In the genomic region with DNA sequence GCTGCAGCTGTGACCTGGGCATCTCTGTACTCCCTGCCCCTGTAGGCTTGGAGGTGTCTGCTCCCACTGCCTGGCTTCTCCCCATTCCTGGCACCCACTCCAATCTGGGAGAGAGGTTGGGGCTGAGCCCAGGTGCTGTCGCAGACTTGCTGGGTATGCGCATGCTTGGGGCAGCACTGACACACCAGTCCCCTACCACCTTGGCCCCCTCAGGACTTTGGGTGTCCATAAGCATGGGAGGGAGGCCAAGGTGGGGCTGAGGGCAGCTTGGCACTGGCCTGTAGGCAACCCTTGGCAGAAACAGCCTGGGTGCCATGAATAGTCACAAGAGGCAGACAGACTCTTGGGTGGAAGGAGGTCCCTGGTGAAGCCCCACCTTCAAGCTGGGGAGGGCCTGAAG, we compare ENCODE assay signal across 38 cellular contexts.
"Had no signal": no experiment of that assay in that cellular context is flagged by ENCODE, and none has a peak within 500 bp of the region (broad histone marks: within the 10 kb centered on the region; RNA-seq: fewer than 3 reads in every experiment).

No MANE protein-coding gene starts in this region.

- H3K27me3 ChIP-seq: ascending aorta, cardiac muscle cell had no signal

- H3K4me3 Mint-ChIP-seq: activated B cell treated with CpG ODN at 0.5 μM for 24 hours; activated CD4-positive, alpha-beta memory T cell treated with anti-CD3 and anti-CD28 coated beads for 36 hours; activated CD4-positive, alpha-beta T cell treated with anti-CD3 and anti-CD28 coated beads, Interleukin-2, amount 10 ng/mL, durations not matched to agents 24 days and 14 days; activated CD8-positive, alpha-beta T cell treated with anti-CD3 and anti-CD28 coated beads for 36 hours; activated naive CD4-positive, alpha-beta T cell treated with anti-CD3 and anti-CD28 coated beads, Interleukin-2, amount 10 ng/mL, durations not matched to agents 7 days and 5 days; activated naive CD4-positive, alpha-beta T cell treated with anti-CD3 and anti-CD28 coated beads, Interleukin-2, amount 50 U/mL, for 24 hours; activated naive CD8-positive, alpha-beta T cell; activated naive CD8-positive, alpha-beta T cell treated with anti-CD3 and anti-CD28 coated beads, Interleukin-2, amount 10 ng/mL, durations not matched to agents 7 days and 5 days; activated naive CD8-positive, alpha-beta T cell treated with anti-CD3 and anti-CD28 coated beads, Interleukin-2, amount 50 U/mL, for 24 hours; activated T-cell treated with anti-CD3 and anti-CD28 coated beads, Interleukin-2, amount 50 U/mL, for 4 hours; activated T-cell treated with anti-CD3 and anti-CD28 coated beads, Interleukin-2, amount 50 U/mL, for 72 hours; activated T-helper 1 cell treated with anti-CD3 and anti-CD28 coated beads, Interleukin-12 subunit alpha, Interleukin-12 subunit beta, Interleukin-2, Interleukin-4 antibody, amounts not matched to agents 30 ng/mL and 10 ng/mL and 1 ng/mL, durations not matched to agents 14 hours and 24 hours and 36 hours; activated T-helper 17 cell treated with anti-CD3 and anti-CD28 coated beads, Interleukin-2, amount 50 U/mL, for 72 hours; brain; central memory CD8-positive, alpha-beta T cell; T-helper 1 cell treated with Interleukin-12 subunit alpha and Interleukin-12 subunit beta and Interleukin-4 antibody, amounts not matched to agents 30 μg/mL and 1 μg/mL, for 36 hours; T-helper 2 cell treated with Interferon-gamma antibody and Interleukin-4, amounts not matched to agents 5 μg/mL and 100 μg/mL, for 36 hours had no signal

- H3K36me3 ChIP-seq: ascending aorta, cardiac muscle cell had no signal

- DNase-seq: activated B cell treated with CpG ODN at 0.5 μM for 24 hours; activated CD4-positive, alpha-beta memory T cell treated with anti-CD3 and anti-CD28 coated beads for 36 hours; activated CD4-positive, alpha-beta T cell treated with anti-CD3 and anti-CD28 coated beads for 4 hours; activated CD4-positive, alpha-beta T cell treated with anti-CD3 and anti-CD28 coated beads, Interleukin-2, amount 10 ng/mL, durations not matched to agents 24 days and 14 days; activated CD4-positive, alpha-beta T cell treated with anti-CD3 and anti-CD28 coated beads, Interleukin-2, amount 50 U/mL, for 1 hour; activated CD4-positive, alpha-beta T cell treated with anti-CD3 and anti-CD28 coated beads, Interleukin-2, amount 50 U/mL, for 4 hours; activated CD4-positive, CD25-positive, alpha-beta regulatory T cell treated with anti-CD3 and anti-CD28 coated beads, Interleukin-2, amount 50 U/mL, for 72 hours; activated CD8-positive, alpha-beta memory T cell treated with anti-CD3 and anti-CD28 coated beads, Interleukin-2, amount 50 U/mL, for 4 hours; activated CD8-positive, alpha-beta T cell treated with anti-CD3 and anti-CD28 coated beads for 36 hours; activated gamma-delta T cell; activated naive CD4-positive, alpha-beta T cell treated with anti-CD3 and anti-CD28 coated beads, Interleukin-2, amount 10 ng/mL, durations not matched to agents 7 days and 5 days; activated naive CD4-positive, alpha-beta T cell treated with Interleukin-2 at 50 U/mL for 16 hours; activated naive CD8-positive, alpha-beta T cell treated with anti-CD3 and anti-CD28 coated beads, Interleukin-2, amount 10 ng/mL, durations not matched to agents 7 days and 5 days; activated naive CD8-positive, alpha-beta T cell treated with anti-CD3 and anti-CD28 coated beads, Interleukin-2, amount 50 U/mL, for 24 hours; activated T-cell treated with anti-CD3 and anti-CD28 coated beads for 4 hours; activated T-cell treated with anti-CD3 and anti-CD28 coated beads, Interleukin-2, amount 50 U/mL, for 1 hour; activated T-cell treated with anti-CD3 and anti-CD28 coated beads, Interleukin-2, amount 50 U/mL, for 4 hours; activated T-cell treated with anti-CD3 and anti-CD28 coated beads, Interleukin-2, amount 50 U/mL, for 72 hours; amygdala; anterior cingulate cortex; caudate nucleus; cerebellar nuclear complex; T-helper 1 cell; T-helper 2 cell; T-helper 9 cell had no signal

- H3K9me3 Mint-ChIP-seq: activated CD4-positive, alpha-beta memory T cell treated with anti-CD3 and anti-CD28 coated beads for 36 hours; activated CD8-positive, alpha-beta T cell treated with anti-CD3 and anti-CD28 coated beads for 36 hours; activated naive CD4-positive, alpha-beta T cell treated with anti-CD3 and anti-CD28 coated beads, Interleukin-2, amount 10 ng/mL, durations not matched to agents 7 days and 5 days; activated naive CD4-positive, alpha-beta T cell treated with anti-CD3 and anti-CD28 coated beads, Interleukin-2, amount 50 U/mL, for 24 hours; activated naive CD8-positive, alpha-beta T cell treated with anti-CD3 and anti-CD28 coated beads, Interleukin-2, amount 10 ng/mL, durations not matched to agents 7 days and 5 days; activated naive CD8-positive, alpha-beta T cell treated with anti-CD3 and anti-CD28 coated beads, Interleukin-2, amount 50 U/mL, for 24 hours; activated T-cell treated with anti-CD3 and anti-CD28 coated beads, Interleukin-2, amount 50 U/mL, for 4 hours; activated T-cell treated with anti-CD3 and anti-CD28 coated beads, Interleukin-2, amount 50 U/mL, for 72 hours; activated T-helper 17 cell treated with anti-CD3 and anti-CD28 coated beads, Interleukin-2, amount 50 U/mL, for 72 hours; central memory CD8-positive, alpha-beta T cell; T-helper 1 cell treated with Interleukin-12 subunit alpha and Interleukin-12 subunit beta and Interleukin-4 antibody, amounts not matched to agents 30 μg/mL and 1 μg/mL, for 36 hours; T-helper 2 cell treated with Interferon-gamma antibody and Interleukin-4, amounts not matched to agents 5 μg/mL and 100 μg/mL, for 36 hours had no signal

- H3K27ac ChIP-seq: ascending aorta, cardiac muscle cell, VCaP had no signal

- ATAC-seq: activated CD8-positive, alpha-beta T cell treated with anti-CD3 and anti-CD28 coated beads for 36 hours; activated naive CD8-positive, alpha-beta T cell treated with anti-CD3 and anti-CD28 coated beads, Interleukin-2, amount 50 U/mL, for 24 hours; activated T-cell treated with anti-CD3 and anti-CD28 coated beads, Interleukin-2, amount 50 U/mL, for 4 hours; activated T-cell treated with anti-CD3 and anti-CD28 coated beads, Interleukin-2, amount 50 U/mL, for 72 hours; activated T-helper 17 cell treated with anti-CD3 and anti-CD28 coated beads, Interleukin-2, amount 50 U/mL, for 72 hours had no signal

- H3K27me3 Mint-ChIP-seq: activated B cell treated with CpG ODN at 0.5 μM for 24 hours; activated CD4-positive, alpha-beta memory T cell treated with anti-CD3 and anti-CD28 coated beads for 36 hours; activated CD8-positive, alpha-beta T cell treated with anti-CD3 and anti-CD28 coated beads for 36 hours; activated naive CD4-positive, alpha-beta T cell treated with anti-CD3 and anti-CD28 coated beads, Interleukin-2, amount 50 U/mL, for 24 hours; activated naive CD8-positive, alpha-beta T cell; activated naive CD8-positive, alpha-beta T cell treated with anti-CD3 and anti-CD28 coated beads, Interleukin-2, amount 50 U/mL, for 24 hours; activated T-helper 17 cell treated with anti-CD3 and anti-CD28 coated beads, Interleukin-2, amount 50 U/mL, for 72 hours; central memory CD8-positive, alpha-beta T cell had no signal

- H3K4me3 ChIP-seq: ascending aorta, cardiac muscle cell had no signal

- H3K27ac Mint-ChIP-seq: activated B cell treated with CpG ODN at 0.5 μM for 24 hours; activated CD4-positive, alpha-beta memory T cell treated with anti-CD3 and anti-CD28 coated beads for 36 hours; activated CD4-positive, alpha-beta T cell treated with anti-CD3 and anti-CD28 coated beads, Interleukin-2, amount 10 ng/mL, durations not matched to agents 24 days and 14 days; activated CD8-positive, alpha-beta T cell treated with anti-CD3 and anti-CD28 coated beads for 36 hours; activated naive CD4-positive, alpha-beta T cell treated with anti-CD3 and anti-CD28 coated beads, Interleukin-2, amount 10 ng/mL, durations not matched to agents 7 days and 5 days; activated naive CD4-positive, alpha-beta T cell treated with anti-CD3 and anti-CD28 coated beads, Interleukin-2, amount 50 U/mL, for 24 hours; activated naive CD8-positive, alpha-beta T cell; activated naive CD8-positive, alpha-beta T cell treated with anti-CD3 and anti-CD28 coated beads, Interleukin-2, amount 10 ng/mL, durations not matched to agents 7 days and 5 days; activated naive CD8-positive, alpha-beta T cell treated with anti-CD3 and anti-CD28 coated beads, Interleukin-2, amount 50 U/mL, for 24 hours; activated T-cell treated with anti-CD3 and anti-CD28 coated beads, Interleukin-2, amount 50 U/mL, for 72 hours; activated T-helper 1 cell treated with anti-CD3 and anti-CD28 coated beads, Interleukin-12 subunit alpha, Interleukin-12 subunit beta, Interleukin-2, Interleukin-4 antibody, amounts not matched to agents 30 ng/mL and 10 ng/mL and 1 ng/mL, durations not matched to agents 14 hours and 24 hours and 36 hours; activated T-helper 17 cell treated with anti-CD3 and anti-CD28 coated beads, Interleukin-2, amount 50 U/mL, for 72 hours; T-helper 1 cell treated with Interleukin-12 subunit alpha and Interleukin-12 subunit beta and Interleukin-4 antibody, amounts not matched to agents 30 μg/mL and 1 μg/mL, for 36 hours; T-helper 2 cell treated with Interferon-gamma antibody and Interleukin-4, amounts not matched to agents 5 μg/mL and 100 μg/mL, for 36 hours had no signal

- H3K4me1 Mint-ChIP-seq: activated B cell treated with CpG ODN at 0.5 μM for 24 hours; activated CD4-positive, alpha-beta T cell treated with anti-CD3 and anti-CD28 coated beads, Interleukin-2, amount 10 ng/mL, durations not matched to agents 24 days and 14 days; activated naive CD4-positive, alpha-beta T cell treated with anti-CD3 and anti-CD28 coated beads, Interleukin-2, amount 10 ng/mL, durations not matched to agents 7 days and 5 days; activated naive CD4-positive, alpha-beta T cell treated with anti-CD3 and anti-CD28 coated beads, Interleukin-2, amount 50 U/mL, for 24 hours; activated naive CD8-positive, alpha-beta T cell treated with anti-CD3 and anti-CD28 coated beads, Interleukin-2, amount 10 ng/mL, durations not matched to agents 7 days and 5 days; activated naive CD8-positive, alpha-beta T cell treated with anti-CD3 and anti-CD28 coated beads, Interleukin-2, amount 50 U/mL, for 24 hours had no signal

- H3K9me3 ChIP-seq: ascending aorta had no signal

- FAIRE-seq: bronchial epithelial cell, TTC549 had no signal

- H3K36me3 Mint-ChIP-seq: activated CD4-positive, alpha-beta memory T cell treated with anti-CD3 and anti-CD28 coated beads for 36 hours; activated naive CD4-positive, alpha-beta T cell treated with anti-CD3 and anti-CD28 coated beads, Interleukin-2, amount 10 ng/mL, durations not matched to agents 7 days and 5 days; activated naive CD4-positive, alpha-beta T cell treated with anti-CD3 and anti-CD28 coated beads, Interleukin-2, amount 50 U/mL, for 24 hours; activated naive CD8-positive, alpha-beta T cell; activated naive CD8-positive, alpha-beta T cell treated with anti-CD3 and anti-CD28 coated beads, Interleukin-2, amount 10 ng/mL, durations not matched to agents 7 days and 5 days had no signal
